1 cellular context compared by ENCODE assay signal in the genomic region with DNA sequence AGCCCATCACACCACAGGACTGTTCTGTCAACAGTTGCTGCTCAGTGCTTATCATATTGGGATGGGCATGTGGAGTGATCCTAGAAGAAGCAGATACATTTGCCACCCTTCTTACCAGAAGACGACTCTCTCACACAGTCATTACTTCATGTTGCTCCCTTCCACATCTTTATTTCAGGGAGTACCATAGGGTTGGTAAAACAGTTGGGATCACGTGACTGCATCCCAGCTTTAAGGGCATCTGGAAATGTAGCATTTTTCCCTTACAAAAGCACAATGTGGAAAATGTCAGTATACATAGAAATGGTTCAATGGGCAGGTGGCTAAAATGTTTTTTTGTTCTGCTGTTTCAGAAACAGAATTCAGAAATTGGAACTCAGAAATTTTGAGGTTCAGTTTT.
TF ChIP-seq lines count a peak whose summit lies in the region.

No MANE protein-coding gene starts in this region.

TF ChIP-seq in K562, 482 proteins besides CTCF, POLR2A, EP300 and RAD21:
- TF ChIP-seq BRF2 (IDR thresholded peaks at IDR 0.05; ENCODE audit: borderline replicate concordance, insufficient read depth, insufficient read length) = no peak
- TF ChIP-seq, protein P1, sequence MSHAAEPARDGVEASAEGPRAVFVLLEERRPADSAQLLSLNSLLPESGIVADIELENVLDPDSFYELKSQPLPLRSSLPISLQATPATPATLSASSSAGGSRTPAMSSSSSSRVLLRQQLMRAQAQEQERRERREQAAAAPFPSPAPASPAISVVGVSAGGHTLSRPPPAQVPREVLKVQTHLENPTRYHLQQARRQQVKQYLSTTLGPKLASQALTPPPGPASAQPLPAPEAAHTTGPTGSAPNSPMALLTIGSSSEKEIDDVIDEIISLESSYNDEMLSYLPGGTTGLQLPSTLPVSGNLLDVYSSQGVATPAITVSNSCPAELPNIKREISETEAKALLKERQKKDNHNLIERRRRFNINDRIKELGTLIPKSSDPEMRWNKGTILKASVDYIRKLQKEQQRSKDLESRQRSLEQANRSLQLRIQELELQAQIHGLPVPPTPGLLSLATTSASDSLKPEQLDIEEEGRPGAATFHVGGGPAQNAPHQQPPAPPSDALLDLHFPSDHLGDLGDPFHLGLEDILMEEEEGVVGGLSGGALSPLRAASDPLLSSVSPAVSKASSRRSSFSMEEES (CRISPR knock-in tag; IDR thresholded peaks at IDR 0.05) = peak; percentile 77
